Comparison of ENCODE assay signal across 8 cellular contexts in the genomic region with DNA sequence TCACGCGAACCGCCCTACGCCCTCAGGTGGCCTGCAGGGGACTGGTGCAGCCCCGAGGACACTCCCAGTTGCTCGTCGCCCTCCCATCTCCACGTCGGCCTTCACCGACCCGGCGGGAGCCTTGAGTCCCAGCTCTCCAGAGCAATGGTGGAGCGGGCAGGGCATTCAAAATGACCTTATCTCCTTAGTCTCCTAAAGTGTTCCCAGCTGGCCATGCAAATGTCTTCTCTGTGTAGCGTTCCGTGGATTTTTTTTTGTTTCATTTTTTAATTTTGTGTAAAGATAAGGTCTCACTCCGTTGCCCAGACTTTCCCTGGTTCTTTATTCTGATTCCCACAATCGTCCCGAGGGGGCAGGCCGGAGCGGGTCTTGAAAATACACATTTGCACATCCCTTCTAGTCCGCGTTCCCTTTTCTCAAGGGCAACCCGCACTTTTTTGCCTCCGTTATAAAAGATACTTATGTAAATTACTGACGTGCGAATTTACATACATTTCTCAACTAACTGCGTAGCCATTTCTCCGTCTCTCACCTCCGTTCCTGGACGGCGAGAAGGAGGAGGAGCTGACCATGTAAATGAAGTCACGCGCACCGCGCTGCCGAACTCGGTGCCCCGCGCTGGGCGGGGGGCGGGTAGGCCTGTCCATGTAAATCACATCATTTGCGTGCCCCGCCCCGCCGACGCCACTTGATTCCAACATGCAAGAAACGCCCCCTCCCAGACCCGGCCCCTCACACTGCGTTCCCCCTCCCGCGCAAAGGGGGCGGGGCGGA. TPM values are rescaled to one million over a fixed set of nuclear protein-coding genes. Genes with fewer than 3 reads are reported as not detected.
DNase-seq lines count a peak whose midpoint lies in the region; ATAC-seq and TF ChIP-seq lines count a peak whose summit lies in the region.

No MANE protein-coding gene starts in this region.

- H3K27ac Mint-ChIP-seq in Caco-2 (ENCODE audit: unreplicated experiment) (peak overlapping the region; percentile 96), memory B cell (peak overlapping the region; percentile 94)
- H3K27ac Mint-ChIP-seq in effector memory CD8-positive, alpha-beta T cell = peak overlapping the region; percentile 100

- H3K36me3 Mint-ChIP-seq in Caco-2 (ENCODE audit: insufficient read depth, unreplicated experiment) = peaks cover 50% of the 10 kb centered on the region
- H3K36me3 Mint-ChIP-seq in effector memory CD8-positive, alpha-beta T cell (ENCODE audit: insufficient read depth) = peaks cover 47% of the 10 kb centered on the region
- H3K36me3 Mint-ChIP-seq in memory B cell = peaks cover 15% of the 10 kb centered on the region

- POLR2A ChIA-PET in Caco-2 (lab: Charles Lee) = interaction anchor here (0.6 to 2.8 kb wide), 9 partner anchors 10 to 107 kb away, joined by 3 to 39 read pairs (median 3); partner anchors contain the start of genes ACTMAP, COQ8B, ITPKC and RAB4B

- peak; percentile 81 for ATAC-seq in effector memory CD8-positive, alpha-beta T cell (replicated peaks)
- peak; percentile 81 for ATAC-seq in memory B cell (ENCODE audit: low read depth)

- H3K4me1 ChIP-seq in Caco-2 = peaks cover 15% of the 10 kb centered on the region

- peak overlapping the region; percentile 50 for H3K4me3 ChIP-seq in Caco-2 (ENCODE audit: low read depth, low read length)

- H3K36me3 ChIP-seq in Caco-2 (ENCODE audit: control insufficient read depth, insufficient read depth, low read length) = peaks cover 15% of the 10 kb centered on the region

- peaks cover 10% of the 10 kb centered on the region for H3K4me1 Mint-ChIP-seq in Caco-2 (ENCODE audit: low read depth, unreplicated experiment)
- H3K4me1 Mint-ChIP-seq in effector memory CD8-positive, alpha-beta T cell (ENCODE audit: low read depth in 2 of 2) = peaks cover 44 to 45% of the 10 kb centered on the region in 2 donors
- peaks cover 47% of the 10 kb centered on the region for H3K4me1 Mint-ChIP-seq in memory B cell

- no peaks in the 10 kb centered on the region for H3K27me3 ChIP-seq in Caco-2 (replicated peaks; ENCODE audit: control insufficient read depth, insufficient read depth, low read length)

- CTCF ChIA-PET in Caco-2 (lab: Charles Lee) = interaction anchor here (0.5 to 1.9 kb wide), 15 partner anchors 9 to 406 kb away, joined by 3 to 49 read pairs (median 4); partner anchors contain the start of genes ACTMAP, RAB4B and SNRPA

- DNase-seq in Caco-2 (peak; percentile 100), GM20000 (ENCODE audit: low spot score) (peak; percentile 97), HT-29 (ENCODE audit: low spot score) (peak; percentile 100), NK-92 (lab: John Stamatoyannopoulos, UW; ENCODE audit: unreplicated experiment) (peak; percentile 99), memory B cell (ENCODE audit: low spot score in 2 of 2) (peak; percentile 68 to 100)
- peak; percentile 100 for DNase-seq in activated CD8-positive, alpha-beta memory T cell treated with anti-CD3 and anti-CD28 coated beads for 24 hours
- DNase-seq in effector memory CD8-positive, alpha-beta T cell = peak; percentile 100
- peak; percentile 100 for DNase-seq in stimulated activated CD8-positive, alpha-beta memory T cell treated with anti-CD3 and anti-CD28 coated beads, Interleukin-12 subunit alpha, Interleukin-12 subunit beta, amount 100 ng/mL, for 1 hour (ENCODE audit: low read depth)

- intact Hi-C loops in Caco-2 (cut with micrococcal nuclease; ENCODE audit: unreplicated experiment) = loop anchor here (1.0 to 2.0 kb wide), 5 partner anchors 20 to 466 kb away; partner anchors contain the start of genes ACTMAP, COQ8B, HNRNPUL1 and ITPKC

- no peaks in the 10 kb centered on the region for H3K9me3 Mint-ChIP-seq in Caco-2 (ENCODE audit: unreplicated experiment)
- no peaks in the 10 kb centered on the region for H3K9me3 Mint-ChIP-seq in effector memory CD8-positive, alpha-beta T cell
- H3K9me3 Mint-ChIP-seq in memory B cell = no peaks in the 10 kb centered on the region

- peak overlapping the region; percentile 100 for H3K4me3 Mint-ChIP-seq in Caco-2 (ENCODE audit: unreplicated experiment)
- peak overlapping the region; percentile 98 to 100 for H3K4me3 Mint-ChIP-seq in effector memory CD8-positive, alpha-beta T cell
- H3K4me3 Mint-ChIP-seq in memory B cell = peak overlapping the region; percentile 93

- H3K27me3 Mint-ChIP-seq in Caco-2 (ENCODE audit: insufficient read depth, unreplicated experiment) = no peaks in the 10 kb centered on the region
- H3K27me3 Mint-ChIP-seq in effector memory CD8-positive, alpha-beta T cell = no peaks in the 10 kb centered on the region
- H3K27me3 Mint-ChIP-seq in memory B cell = no peaks in the 10 kb centered on the region

- no peaks in the 10 kb centered on the region for H3K9me3 ChIP-seq in Caco-2

- TSS peak; percentile 96 for BruUV-seq in Caco-2 (replicated peaks; lab: Mats Ljungman, UMichigan)

- peak; percentile 57 to 63 for TF ChIP-seq CTCF in Caco-2 (IDR thresholded peaks at IDR 0.05; ENCODE audit: insufficient read depth in 1 of 2, low read depth in 1 of 2, low read length in 1 of 2, severe bottlenecking in 1 of 2, unreplicated experiment in 1 of 2)
- TF ChIP-seq CTCF in GM20000 (IDR thresholded peaks at IDR 0.05; ENCODE audit: extremely low read depth, missing control alignments) = no peak

RNA-seq across cellular contexts. Expression of gene EGLN2, which starts 0.6 kb away (rescaled TPM):
- 135 and 144 TPM in 2 replicates for total RNA-seq in Caco-2 (2022)
- total RNA-seq in HT-29 (2014; rRNA removed; shearing (Covaris generic)) = 258 and 264 TPM in 2 replicates

RNA-seq across cellular contexts. Expression of gene RAB4B, which starts 20.4 kb away (rescaled TPM):
- total RNA-seq in Caco-2 (2022) = 19.9 and 21.5 TPM in 2 replicates
- 36.0 and 51.3 TPM in 2 replicates for total RNA-seq in HT-29 (2014; rRNA removed; shearing (Covaris generic))

RNA-seq across cellular contexts. Expression of gene MIA, which starts 23.1 kb away (rescaled TPM):
- total RNA-seq in Caco-2 (2022) = 1.1 and 1.3 TPM in 2 replicates
- 15.8 TPM in 2 replicates for total RNA-seq in HT-29 (2014; rRNA removed; shearing (Covaris generic))

RNA-seq across cellular contexts. Expression of gene SNRPA, which starts 47.4 kb away (rescaled TPM):
- total RNA-seq in Caco-2 (2022) = 133 and 134 TPM in 2 replicates
- total RNA-seq in HT-29 (2014; rRNA removed; shearing (Covaris generic)) = 252 and 361 TPM in 2 replicates

RNA-seq across cellular contexts. Expression of gene ACTMAP, which starts 48.1 kb away (rescaled TPM):
- total RNA-seq in Caco-2 (2022) = 28.0 and 29.2 TPM in 2 replicates
- 1.9 and 2.6 TPM in 2 replicates for total RNA-seq in HT-29 (2014; rRNA removed; shearing (Covaris generic))

Comparison
In these comparisons a context has a peak if more than half of its experiments do, and no peak if none do; other contexts are left out.
1. Peak in every context shown above with its lines: DNase-seq, ATAC-seq and H3K4me3 ChIP-seq.